8 cellular contexts compared by ENCODE assay signal in the genomic region with DNA sequence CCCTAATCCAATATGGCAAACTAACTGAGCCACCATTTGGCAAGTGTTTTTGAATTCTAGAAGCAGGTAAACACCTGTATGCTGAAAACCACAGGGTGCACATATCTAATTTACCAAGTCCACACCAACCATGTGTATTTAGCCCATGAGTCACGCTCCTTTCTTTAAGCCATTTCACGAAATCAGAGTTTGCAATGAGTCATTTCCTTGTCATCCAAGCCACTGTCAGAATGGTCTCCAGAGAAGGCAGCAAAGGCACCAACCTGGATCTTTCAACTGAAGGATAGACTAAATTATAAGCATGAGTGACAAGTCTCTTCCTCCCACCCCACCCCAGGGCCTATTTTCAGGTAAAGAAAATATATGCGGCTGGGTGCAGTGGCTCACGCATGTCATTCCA.
DNase-seq lines count a peak whose midpoint lies in the region; ATAC-seq and TF ChIP-seq lines count a peak whose summit lies in the region.

No MANE protein-coding gene starts in this region.

- ATAC-seq in GM18867 (IDR thresholded peaks at IDR 0.05; ENCODE audit: unreplicated experiment) (peak; percentile 55), HG03280 (IDR thresholded peaks at IDR 0.05; ENCODE audit: unreplicated experiment) (no peak), GM19035 (IDR thresholded peaks at IDR 0.05; ENCODE audit: unreplicated experiment) (no peak)

- H3K4me1 ChIP-seq in right atrium auricular region, result no peaks in the 10 kb centered on the region

- no peaks in the 10 kb centered on the region for H3K27me3 ChIP-seq in right atrium auricular region

- no peak for TF ChIP-seq CTCF in right atrium auricular region (IDR thresholded peaks at IDR 0.05)

- H3K9me3 ChIP-seq in right atrium auricular region, result no peaks in the 10 kb centered on the region

- no peaks in the 10 kb centered on the region for H3K36me3 ChIP-seq in right atrium auricular region

- no peak overlapping the region for H3K27ac ChIP-seq in right atrium auricular region

- DNase-seq in AG08395 (ENCODE audit: low spot score) (peak; percentile 88), NCI-H2196 (lab: John Stamatoyannopoulos, UW; ENCODE audit: unreplicated experiment) (peak; percentile 58), fibroblast of gingiva (ENCODE audit: low read depth) (peak; percentile 28), right atrium auricular region (ENCODE audit: low spot score) (no peak), NOMO-1 treated with dmso at 0.1 percent for 144 hours (lab: John Stamatoyannopoulos, UW; ENCODE audit: unreplicated experiment) (no peak)

- H3K4me3 ChIP-seq in right atrium auricular region, result no peak overlapping the region

Comparison
In these comparisons a context has a peak if more than half of its experiments do, and no peak if none do; other contexts are left out.
1. DNase-seq: peak in AG08395 (single experiment), NCI-H2196 (single experiment) and fibroblast of gingiva (single experiment); none in right atrium auricular region (single experiment) and NOMO-1 treated with dmso at 0.1 percent for 144 hours (single experiment).